Comparison of ENCODE assay signal across 18 cellular contexts in the genomic region with DNA sequence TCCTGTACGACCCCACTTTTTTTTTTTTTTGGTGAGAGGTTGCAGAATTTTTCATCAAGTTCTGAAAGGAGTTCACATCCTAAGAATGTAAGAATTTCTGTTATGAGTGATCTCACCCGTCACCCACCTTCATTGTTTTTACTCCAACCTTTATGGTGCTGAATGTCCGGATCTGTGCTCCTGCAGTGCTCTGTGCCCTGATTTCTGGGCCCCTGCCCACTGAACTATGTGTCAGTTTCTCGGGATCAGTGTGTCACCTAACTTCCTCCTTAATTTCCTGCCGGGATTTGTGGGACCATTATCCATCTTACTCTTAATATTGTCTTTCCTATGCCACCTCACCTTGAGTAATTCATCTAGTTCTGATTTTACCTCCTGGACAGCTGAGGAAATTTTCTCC. TPM values are rescaled to one million over a fixed set of nuclear protein-coding genes. Genes with fewer than 3 reads are reported as not detected.
DNase-seq lines count a peak whose midpoint lies in the region; ATAC-seq lines count a peak whose summit lies in the region.
"Had no signal": no experiment of that assay in that cellular context is flagged by ENCODE, and none has a peak within 500 bp of the region (broad histone marks: within the 10 kb centered on the region; RNA-seq: fewer than 3 reads in every experiment).

No MANE protein-coding gene starts in this region.

- H3K4me1 Mint-ChIP-seq in CD8-positive, alpha-beta memory T cell: no peaks in the 10 kb centered on the region

- H3K27me3 ChIP-seq in CD8-positive, alpha-beta memory T cell (ENCODE audit: insufficient read depth, low read length, poor library complexity, severe bottlenecking): no peaks in the 10 kb centered on the region

- CTCF ChIA-PET in CD8-positive, alpha-beta memory T cell (lab: Charles Lee): no interaction called here

- H3K4me3 ChIP-seq in CD8-positive, alpha-beta memory T cell (ENCODE audit: low read length): no peak overlapping the region
- H3K4me3 ChIP-seq: A549, HAP-1, K562 had no signal

- no peak overlapping the region for H3K4me3 Mint-ChIP-seq in CD8-positive, alpha-beta memory T cell

- H3K27me3 Mint-ChIP-seq in CD8-positive, alpha-beta memory T cell: peaks cover 8 to 23% of the 10 kb centered on the region in 2 donors

- peak overlapping the region; percentile 22 for H3K27ac ChIP-seq in caudate nucleus (ENCODE audit: low read depth, low read length)
- no peak overlapping the region for H3K27ac ChIP-seq in CD8-positive, alpha-beta memory T cell (ENCODE audit: low read depth, low read length)
- H3K27ac ChIP-seq: A549 had no signal

- POLR2A ChIA-PET in CD8-positive, alpha-beta memory T cell (lab: Charles Lee): no interaction called here

- H3K36me3 Mint-ChIP-seq in CD8-positive, alpha-beta memory T cell: no peaks in the 10 kb centered on the region

- DNase-seq in Daoy (ENCODE audit: low read depth) (peak; percentile 55), M059J (ENCODE audit: low read depth) (peak; percentile 61), caudate nucleus (lab: John Stamatoyannopoulos, UW) (no peak), lung microvascular endothelial cell (ENCODE audit: low read depth in 2 of 2) (peak; percentile 45 to 64), anterior cingulate cortex (lab: John Stamatoyannopoulos, UW) (no peak), inferior parietal cortex (ENCODE audit: extremely low spot score) (no peak)
- DNase-seq in CD8-positive, alpha-beta memory T cell: no peak
- DNase-seq: C1 segment of cervical spinal cord, COR-L47, DMS153, EL, NCI-H146, NCI-H2081, NCI-H774 had no signal

- H3K9me3 ChIP-seq in CD8-positive, alpha-beta memory T cell (ENCODE audit: low read length): no peaks in the 10 kb centered on the region
- H3K9me3 ChIP-seq: A549, HAP-1 had no signal

- ATAC-seq in HG03565 (IDR thresholded peaks at IDR 0.05; ENCODE audit: unreplicated experiment): no peak
- ATAC-seq: A549, K562 had no signal

- no peak overlapping the region for H3K27ac Mint-ChIP-seq in CD8-positive, alpha-beta memory T cell

- H3K36me3 ChIP-seq in CD8-positive, alpha-beta memory T cell (ENCODE audit: insufficient read depth, low read length): no peaks in the 10 kb centered on the region
- H3K36me3 ChIP-seq: HAP-1 had no signal

- no peaks in the 10 kb centered on the region for H3K4me1 ChIP-seq in CD8-positive, alpha-beta memory T cell (ENCODE audit: insufficient read depth, low read length)
- H3K4me1 ChIP-seq: A549 had no signal

- peaks cover 0 to 2% (median 0%) of the 10 kb centered on the region in 5 donors for H3K9me3 Mint-ChIP-seq in CD8-positive, alpha-beta memory T cell

RNA-seq across cellular contexts. Expression of gene RASSF8, which starts 11.6 kb away (rescaled TPM):
- total RNA-seq in Daoy (2014; rRNA removed; shearing (Covaris generic)): 24.9 and 30.9 TPM in 2 replicates
- 35.9 and 41.2 TPM in 2 replicates for total RNA-seq in M059J (2014; rRNA removed; shearing (Covaris generic))
- 31.4 and 43.3 TPM in 2 replicates for total RNA-seq in lung microvascular endothelial cell
- total RNA-seq in CD8-positive, alpha-beta memory T cell: under 1 TPM in 1 of 2 experiments, not detected in 1; 0.31 TPM
- not detected for polyA plus RNA-seq in CD8-positive, alpha-beta memory T cell

Comparison
In these comparisons a context has a peak if more than half of its experiments do, and no peak if none do; other contexts are left out.
1. DNase-seq: peak in Daoy (single experiment), M059J (single experiment) and lung microvascular endothelial cell (2 of 2); none in caudate nucleus (0 of 61), CD8-positive, alpha-beta memory T cell (0 of 5), anterior cingulate cortex (0 of 58) and inferior parietal cortex (single experiment).
2. RNA of gene RASSF8, which starts 11.6 kb away (total RNA-seq): 31.4 to 43.3 TPM in lung microvascular endothelial cell, 35.9 to 41.2 TPM in M059J and 24.9 to 30.9 TPM in Daoy; 0.31 TPM in CD8-positive, alpha-beta memory T cell; every median in the first group is over 10 times any median in the second.